17 cellular contexts compared by ENCODE assay signal in the genomic region with DNA sequence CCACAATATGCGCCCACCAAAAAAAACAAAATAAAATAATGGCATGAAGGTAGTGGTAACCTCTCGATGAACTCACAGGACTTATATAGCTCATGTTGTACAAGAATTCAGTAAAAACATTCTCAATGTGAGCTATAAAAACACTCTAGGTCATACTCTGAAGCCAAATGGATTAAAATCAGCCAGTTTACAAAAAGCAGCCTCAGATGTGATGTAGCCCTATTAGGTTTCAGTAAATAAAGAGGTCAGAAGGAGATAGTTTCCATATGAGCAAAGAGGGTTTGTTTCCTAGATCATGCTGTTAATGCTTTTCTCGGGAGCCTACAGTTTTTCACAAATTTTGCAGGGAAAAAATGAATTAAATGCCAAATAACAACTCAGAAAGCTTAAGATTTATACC.
DNase-seq lines count a peak whose midpoint lies in the region; ATAC-seq and TF ChIP-seq lines count a peak whose summit lies in the region.
"Had no signal": no experiment of that assay in that cellular context is flagged by ENCODE, and none has a peak within 500 bp of the region (broad histone marks: within the 10 kb centered on the region; RNA-seq: fewer than 3 reads in every experiment).

No MANE protein-coding gene starts in this region.

- in situ Hi-C loops in astrocyte of the spinal cord (cut with HindIII; ENCODE audit: low sequenced_read_pairs): no loop called here

- no peak overlapping the region for H3K18ac ChIP-seq in mesenchymal stem cell (ENCODE audit: low read depth in 1 of 2, low read length in 2 of 2)

- DNase-seq in astrocyte of the spinal cord (ENCODE audit: low read depth, low spot score) (peak; percentile 10), fibroblast of the conjunctiva (ENCODE audit: low read depth) (peak; percentile 5), mesenchymal stem cell (peak; percentile 5), NOMO-1 treated with DMSO at 0.1 percent for 48 hours (lab: John Stamatoyannopoulos, UW; ENCODE audit: unreplicated experiment) (no peak)
- DNase-seq in activated CD4-positive, alpha-beta T cell treated with anti-CD3 and anti-CD28 coated beads, Interleukin-2, amount 10 ng/mL, durations not matched to agents 24 days and 14 days: no peak
- DNase-seq: BE2C; CD4-positive, alpha-beta memory T cell; DMS153; DMS79 treated with DMSO at 0.1 percent for 48 hours; EL; GOT3; H9 had no signal

- no peak overlapping the region for H3K4ac ChIP-seq in mesenchymal stem cell (ENCODE audit: low read depth in 1 of 2, low read length in 2 of 2)

- no peak overlapping the region for H2AK5ac ChIP-seq in mesenchymal stem cell (ENCODE audit: low read length, severe bottlenecking)

- H3K79me1 ChIP-seq in mesenchymal stem cell (replicated peaks; ENCODE audit: low read length, poor library complexity, severe bottlenecking): no peaks in the 10 kb centered on the region

- H3K27ac ChIP-seq in mesenchymal stem cell (ENCODE audit: low read length, poor library complexity, severe bottlenecking): no peak overlapping the region
- H3K27ac ChIP-seq: A549, C4-2B had no signal

- no peak overlapping the region for H3K9ac ChIP-seq in mesenchymal stem cell (ENCODE audit: low read length)

- WGBS in mesenchymal stem cell: 86% methylated on average over 1 of the region's 3 CpGs

- intact Hi-C loops in activated CD4-positive, alpha-beta T cell treated with anti-CD3 and anti-CD28 coated beads, Interleukin-2, amount 10 ng/mL, durations not matched to agents 24 days and 14 days (cut with micrococcal nuclease): no loop called here

- no peak overlapping the region for H3K4me3 ChIP-seq in astrocyte of the spinal cord (ENCODE audit: low read depth, low read length)
- no peak overlapping the region for H3K4me3 ChIP-seq in mesenchymal stem cell (ENCODE audit: insufficient read depth in 1 of 2, low read depth in 1 of 2, low read length in 2 of 2)
- H3K4me3 ChIP-seq: A549 had no signal

- TF ChIP-seq CTCF in astrocyte of the spinal cord (IDR thresholded peaks at IDR 0.05; ENCODE audit: low read depth, low read length): no peak

- H3K4me1 ChIP-seq in mesenchymal stem cell (ENCODE audit: control insufficient read depth, insufficient read depth, low read depth, low read length): no peaks in the 10 kb centered on the region
- H3K4me1 ChIP-seq: A549, BE2C had no signal

- no peaks in the 10 kb centered on the region for H3K27me3 Mint-ChIP-seq in activated CD4-positive, alpha-beta T cell treated with anti-CD3 and anti-CD28 coated beads, Interleukin-2, amount 10 ng/mL, durations not matched to agents 24 days and 14 days
- H3K27me3 Mint-ChIP-seq: CD4-positive, alpha-beta memory T cell had no signal

- H2BK15ac ChIP-seq in mesenchymal stem cell (ENCODE audit: low read depth, poor library complexity, severe bottlenecking): no peak overlapping the region

- H3K36me3 ChIP-seq in mesenchymal stem cell (ENCODE audit: control insufficient read depth in 1 of 2, insufficient read depth in 2 of 2, low read depth in 1 of 2, low read length in 2 of 2): no peaks in the 10 kb centered on the region
- H3K36me3 ChIP-seq: BE2C had no signal

- H3K4me1 Mint-ChIP-seq in activated CD4-positive, alpha-beta T cell treated with anti-CD3 and anti-CD28 coated beads, Interleukin-2, amount 10 ng/mL, durations not matched to agents 24 days and 14 days: no peaks in the 10 kb centered on the region
- H3K4me1 Mint-ChIP-seq: CD4-positive, alpha-beta memory T cell had no signal

- no peak overlapping the region for H3K4me3 Mint-ChIP-seq in activated CD4-positive, alpha-beta T cell treated with anti-CD3 and anti-CD28 coated beads, Interleukin-2, amount 10 ng/mL, durations not matched to agents 24 days and 14 days
- H3K4me3 Mint-ChIP-seq: CD4-positive, alpha-beta memory T cell; H9 had no signal

- ATAC-seq in HG03175 (IDR thresholded peaks at IDR 0.05; ENCODE audit: unreplicated experiment) (no peak), HG03159 (IDR thresholded peaks at IDR 0.05; ENCODE audit: unreplicated experiment) (no peak)
- ATAC-seq: A549, HepG2 had no signal

- H2AFZ ChIP-seq in mesenchymal stem cell (ENCODE audit: low read depth, low read length): no peak overlapping the region

- no peak overlapping the region for H2BK120ac ChIP-seq in mesenchymal stem cell (ENCODE audit: low read depth, low read length)

- no peaks in the 10 kb centered on the region for H3K9me3 ChIP-seq in mesenchymal stem cell (ENCODE audit: control insufficient read depth, low read length)
- H3K9me3 ChIP-seq: A549, BE2C had no signal

- no peak overlapping the region for H3K14ac ChIP-seq in mesenchymal stem cell (ENCODE audit: low read length in 2 of 2)

- no peaks in the 10 kb centered on the region for H3K27me3 ChIP-seq in mesenchymal stem cell (ENCODE audit: control insufficient read depth in 1 of 2, insufficient read depth in 1 of 2, low read length in 2 of 2)
- H3K27me3 ChIP-seq: BE2C had no signal

- no peak overlapping the region for H2BK12ac ChIP-seq in mesenchymal stem cell (ENCODE audit: low read length in 2 of 2)

- no peak overlapping the region for H3K27ac Mint-ChIP-seq in activated CD4-positive, alpha-beta T cell treated with anti-CD3 and anti-CD28 coated beads, Interleukin-2, amount 10 ng/mL, durations not matched to agents 24 days and 14 days
- H3K27ac Mint-ChIP-seq: CD4-positive, alpha-beta memory T cell; H9 had no signal

- no peak overlapping the region for H2BK5ac ChIP-seq in mesenchymal stem cell (ENCODE audit: low read depth, low read length, poor library complexity, severe bottlenecking)

- no peak overlapping the region for H3K23ac ChIP-seq in mesenchymal stem cell (ENCODE audit: low read length in 2 of 2)

- H3K9me3 Mint-ChIP-seq in activated CD4-positive, alpha-beta T cell treated with anti-CD3 and anti-CD28 coated beads, Interleukin-2, amount 10 ng/mL, durations not matched to agents 24 days and 14 days: no peaks in the 10 kb centered on the region
- H3K9me3 Mint-ChIP-seq: H9 had no signal

- H4K91ac ChIP-seq in mesenchymal stem cell (ENCODE audit: low read length): no peak overlapping the region

- H4K8ac ChIP-seq in mesenchymal stem cell (ENCODE audit: low read length): no peak overlapping the region

- no peaks in the 10 kb centered on the region for H3K36me3 Mint-ChIP-seq in activated CD4-positive, alpha-beta T cell treated with anti-CD3 and anti-CD28 coated beads, Interleukin-2, amount 10 ng/mL, durations not matched to agents 24 days and 14 days (ENCODE audit: low read depth)
- H3K36me3 Mint-ChIP-seq: CD4-positive, alpha-beta memory T cell had no signal

- no peak overlapping the region for H3K4me2 ChIP-seq in mesenchymal stem cell (ENCODE audit: low read length, poor library complexity, severe bottlenecking)
- H3K4me2 ChIP-seq: A549 had no signal

Comparison
In these comparisons a context has a peak if more than half of its experiments do, and no peak if none do; other contexts are left out.
1. DNase-seq: peak in astrocyte of the spinal cord (single experiment), fibroblast of the conjunctiva (single experiment) and mesenchymal stem cell (single experiment); none in activated CD4-positive, alpha-beta T cell treated with anti-CD3 and anti-CD28 coated beads, Interleukin-2, amount 10 ng/mL, durations not matched to agents 24 days and 14 days (single experiment) and NOMO-1 treated with DMSO at 0.1 percent for 48 hours (single experiment).